Comparison of ENCODE assay signal across 1 cellular context in the genomic region with DNA sequence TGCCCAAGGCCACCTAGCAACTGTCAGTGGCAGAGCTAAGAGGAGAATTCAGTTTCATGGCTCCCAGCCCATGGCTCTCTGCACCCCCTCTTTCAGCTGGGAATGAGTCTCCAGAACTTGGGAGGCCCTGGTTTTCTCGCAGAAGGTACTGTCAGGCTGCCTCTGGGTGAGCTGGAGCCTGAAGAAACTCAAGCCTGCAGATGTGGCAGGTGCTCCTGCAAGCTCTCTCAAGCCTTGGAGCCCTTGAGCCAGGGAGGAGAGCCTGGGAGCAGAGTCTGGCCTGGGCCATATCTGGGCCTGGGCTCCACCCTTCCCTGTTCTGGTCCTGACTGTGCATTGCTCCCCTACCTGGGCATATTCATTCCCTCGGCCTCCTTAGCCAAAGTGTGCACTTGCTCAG.
TF ChIP-seq lines count a peak whose summit lies in the region.

No MANE protein-coding gene starts in this region.

TF ChIP-seq in GM23338, 12 proteins besides CTCF, POLR2A, EP300 and RAD21 (continued from another document):
- TF ChIP-seq, protein P1, sequence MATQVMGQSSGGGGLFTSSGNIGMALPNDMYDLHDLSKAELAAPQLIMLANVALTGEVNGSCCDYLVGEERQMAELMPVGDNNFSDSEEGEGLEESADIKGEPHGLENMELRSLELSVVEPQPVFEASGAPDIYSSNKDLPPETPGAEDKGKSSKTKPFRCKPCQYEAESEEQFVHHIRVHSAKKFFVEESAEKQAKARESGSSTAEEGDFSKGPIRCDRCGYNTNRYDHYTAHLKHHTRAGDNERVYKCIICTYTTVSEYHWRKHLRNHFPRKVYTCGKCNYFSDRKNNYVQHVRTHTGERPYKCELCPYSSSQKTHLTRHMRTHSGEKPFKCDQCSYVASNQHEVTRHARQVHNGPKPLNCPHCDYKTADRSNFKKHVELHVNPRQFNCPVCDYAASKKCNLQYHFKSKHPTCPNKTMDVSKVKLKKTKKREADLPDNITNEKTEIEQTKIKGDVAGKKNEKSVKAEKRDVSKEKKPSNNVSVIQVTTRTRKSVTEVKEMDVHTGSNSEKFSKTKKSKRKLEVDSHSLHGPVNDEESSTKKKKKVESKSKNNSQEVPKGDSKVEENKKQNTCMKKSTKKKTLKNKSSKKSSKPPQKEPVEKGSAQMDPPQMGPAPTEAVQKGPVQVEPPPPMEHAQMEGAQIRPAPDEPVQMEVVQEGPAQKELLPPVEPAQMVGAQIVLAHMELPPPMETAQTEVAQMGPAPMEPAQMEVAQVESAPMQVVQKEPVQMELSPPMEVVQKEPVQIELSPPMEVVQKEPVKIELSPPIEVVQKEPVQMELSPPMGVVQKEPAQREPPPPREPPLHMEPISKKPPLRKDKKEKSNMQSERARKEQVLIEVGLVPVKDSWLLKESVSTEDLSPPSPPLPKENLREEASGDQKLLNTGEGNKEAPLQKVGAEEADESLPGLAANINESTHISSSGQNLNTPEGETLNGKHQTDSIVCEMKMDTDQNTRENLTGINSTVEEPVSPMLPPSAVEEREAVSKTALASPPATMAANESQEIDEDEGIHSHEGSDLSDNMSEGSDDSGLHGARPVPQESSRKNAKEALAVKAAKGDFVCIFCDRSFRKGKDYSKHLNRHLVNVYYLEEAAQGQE (IDR thresholded peaks at IDR 0.05; ENCODE audit: unreplicated experiment), result no peak
